Comparison of ENCODE assay signal across 15 cellular contexts in the genomic region with DNA sequence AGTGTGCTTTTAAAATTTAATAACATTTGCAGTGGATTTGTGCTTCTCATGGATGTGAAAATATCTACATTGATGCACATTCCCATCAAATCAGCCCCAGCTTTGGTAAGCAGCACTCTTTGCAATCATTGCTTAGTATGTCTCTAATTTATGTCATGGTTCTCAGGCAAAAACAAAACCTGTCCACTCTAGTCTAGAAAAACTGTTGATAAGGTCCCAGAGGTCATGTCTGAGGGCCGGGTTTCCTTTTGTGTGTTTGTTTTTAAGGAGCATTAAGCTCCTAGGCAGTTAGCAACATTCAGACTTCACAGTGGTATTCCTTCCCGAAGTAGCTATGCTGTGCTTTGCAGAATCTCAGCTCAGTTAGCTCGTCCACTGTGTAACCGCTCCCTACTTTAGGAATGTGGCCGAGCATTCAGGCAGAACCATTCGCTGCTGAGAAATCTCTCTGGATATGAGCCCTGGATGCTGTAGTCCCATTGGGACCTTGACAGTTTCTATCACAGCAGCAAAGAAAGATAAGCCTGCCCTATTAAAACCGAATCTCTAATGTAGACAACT. TPM values are rescaled to one million over a fixed set of nuclear protein-coding genes. Genes with fewer than 3 reads are reported as not detected.
"Had no signal": no experiment of that assay in that cellular context is flagged by ENCODE, and none has a peak within 500 bp of the region (broad histone marks: within the 10 kb centered on the region; RNA-seq: fewer than 3 reads in every experiment).

No MANE protein-coding gene starts in this region.

- DNase-seq: activated CD4-positive, alpha-beta T cell treated with anti-CD3 and anti-CD28 coated beads, Interleukin-2, amount 50 U/mL, for 4 hours; activated CD4-positive, CD25-positive, alpha-beta regulatory T cell treated with anti-CD3 and anti-CD28 coated beads, Interleukin-2, amount 50 U/mL, for 72 hours; activated T-cell treated with anti-CD3 and anti-CD28 coated beads, Interleukin-2, amount 50 U/mL, for 1 hour; effector CD8-positive, alpha-beta T cell; immature natural killer cell; mesendoderm; right lobe of liver; stimulated activated CD4-positive, alpha-beta T cell treated with anti-CD3 and anti-CD28 coated beads, Interleukin-12 subunit alpha, Interleukin-12 subunit beta, amount 100 ng/mL, for 4 hours; stimulated activated naive CD4-positive, alpha-beta T cell treated with Interleukin-2 at 50 U/mL for 16 hours; SW 1271 had no signal

- H3K9me3 ChIP-seq: right lobe of liver, SJSA1 had no signal

- H3K4me3 ChIP-seq: right lobe of liver, SJSA1 had no signal

- H3K36me3 ChIP-seq: right lobe of liver, SJSA1 had no signal

- H3K27ac Mint-ChIP-seq: activated naive CD4-positive, alpha-beta T cell treated with anti-CD3 and anti-CD28 coated beads, Interleukin-2, amount 50 U/mL, for 24 hours; immature natural killer cell had no signal

- H3K9ac ChIP-seq: parathyroid adenoma had no signal

- H3K9me3 Mint-ChIP-seq: activated naive CD4-positive, alpha-beta T cell treated with anti-CD3 and anti-CD28 coated beads, Interleukin-2, amount 50 U/mL, for 24 hours; immature natural killer cell had no signal

- H3K27ac ChIP-seq: epithelial cell of prostate, parathyroid adenoma, right lobe of liver, SJSA1 had no signal

- H3K4me1 ChIP-seq: parathyroid adenoma, SJSA1 had no signal

- H3K27me3 ChIP-seq: right lobe of liver had no signal

- H3K36me3 Mint-ChIP-seq: activated naive CD4-positive, alpha-beta T cell treated with anti-CD3 and anti-CD28 coated beads, Interleukin-2, amount 50 U/mL, for 24 hours; immature natural killer cell had no signal

RNA-seq across cellular contexts. Expression of a gene that starts 4.0 kb away (rescaled TPM):
- total RNA-seq: glomerular endothelial cell, SJSA1 had no signal
- polyA plus RNA-seq: immature natural killer cell had no signal
